Comparison of ENCODE assay signal across 16 cellular contexts in genomic region chr1:92989253-92989652, GRCh38. TPM values are rescaled to one million over a fixed set of nuclear protein-coding genes. Genes with fewer than 3 reads are reported as not detected.
A peak's percentile ranks its signal among the peaks of the same experiment; 100 is the strongest.
DNase-seq lines count a peak whose midpoint lies in the region; ATAC-seq and TF ChIP-seq lines count a peak whose summit lies in the region.
"Had no signal": no experiment of that assay in that cellular context is flagged by ENCODE, and none has a peak within 500 bp of the region (broad histone marks: within the 10 kb centered on the region; RNA-seq: fewer than 3 reads in every experiment).

No MANE protein-coding gene starts in this region.

- no peak for DNase-seq in activated naive CD4-positive, alpha-beta T cell treated with Interleukin-2 at 50 U/mL for 16 hours
- DNase-seq in HT1080 (ENCODE audit: low read depth) (peak; percentile 52), C1 segment of cervical spinal cord (lab: John Stamatoyannopoulos, UW) (no peak), heart right ventricle (no peak)
- DNase-seq in activated naive CD8-positive, alpha-beta T cell treated with anti-CD3 and anti-CD28 coated beads for 36 hours = no peak
- peak in 1 of 2 donors; percentile 41 for DNase-seq in stimulated activated effector memory CD8-positive, alpha-beta T cell treated with anti-CD3 and anti-CD28 coated beads, Interleukin-12 subunit alpha, Interleukin-12 subunit beta, amount 100 ng/mL, for 72 hours (ENCODE audit: low spot score in 2 of 2)
- DNase-seq: erythroblast, KBM-7, NCI-H526 treated with DMSO at 0.1 percent for 48 hours, nephron progenitor cell, posterior cingulate gyrus had no signal

- peak overlapping the region; percentile 17 for H3K27ac Mint-ChIP-seq in activated naive CD4-positive, alpha-beta T cell treated with anti-CD3 and anti-CD28 coated beads, Interleukin-2, amount 50 U/mL, for 24 hours
- peak overlapping the region; percentile 83 for H3K27ac Mint-ChIP-seq in activated naive CD8-positive, alpha-beta T cell treated with anti-CD3 and anti-CD28 coated beads for 36 hours
- H3K27ac Mint-ChIP-seq in stimulated activated effector memory CD8-positive, alpha-beta T cell treated with anti-CD3 and anti-CD28 coated beads, Interleukin-12 subunit alpha, Interleukin-12 subunit beta, amount 100 ng/mL, for 72 hours = peak overlapping the region; percentile 88
- H3K27ac Mint-ChIP-seq: mesothelial cell of epicardium, nephron progenitor cell, type B pancreatic cell had no signal

- H3K27me3 ChIP-seq in heart right ventricle = no peaks in the 10 kb centered on the region

- H3K36me3 ChIP-seq in heart right ventricle = no peaks in the 10 kb centered on the region

- H3K27ac ChIP-seq in heart right ventricle = no peak overlapping the region

- intact Hi-C loops in heart right ventricle (cut with DNase I) = no loop called here

- H3K4me1 ChIP-seq in heart right ventricle = peaks cover 0 to 13% (median 0%) of the 10 kb centered on the region in 9 donors

- no peaks in the 10 kb centered on the region for H3K9me3 Mint-ChIP-seq in activated naive CD4-positive, alpha-beta T cell treated with anti-CD3 and anti-CD28 coated beads, Interleukin-2, amount 50 U/mL, for 24 hours
- H3K9me3 Mint-ChIP-seq in activated naive CD8-positive, alpha-beta T cell treated with anti-CD3 and anti-CD28 coated beads for 36 hours = peaks cover 1% of the 10 kb centered on the region
- H3K9me3 Mint-ChIP-seq in stimulated activated effector memory CD8-positive, alpha-beta T cell treated with anti-CD3 and anti-CD28 coated beads, Interleukin-12 subunit alpha, Interleukin-12 subunit beta, amount 100 ng/mL, for 72 hours = no peaks in the 10 kb centered on the region
- H3K9me3 Mint-ChIP-seq: mesothelial cell of epicardium, nephron progenitor cell, type B pancreatic cell had no signal

- no peaks in the 10 kb centered on the region for H3K27me3 Mint-ChIP-seq in activated naive CD4-positive, alpha-beta T cell treated with anti-CD3 and anti-CD28 coated beads, Interleukin-2, amount 50 U/mL, for 24 hours
- H3K27me3 Mint-ChIP-seq in activated naive CD8-positive, alpha-beta T cell treated with anti-CD3 and anti-CD28 coated beads for 36 hours = no peaks in the 10 kb centered on the region
- H3K27me3 Mint-ChIP-seq: type B pancreatic cell had no signal

- H3K4me3 ChIP-seq in heart right ventricle = no peak overlapping the region

- WGBS in heart right ventricle, 2 donors = 40 to 66% methylated on average over 2 of the region's 2 CpGs

- no peak overlapping the region for H3K4me3 Mint-ChIP-seq in activated naive CD4-positive, alpha-beta T cell treated with anti-CD3 and anti-CD28 coated beads, Interleukin-2, amount 50 U/mL, for 24 hours
- no peak overlapping the region for H3K4me3 Mint-ChIP-seq in activated naive CD8-positive, alpha-beta T cell treated with anti-CD3 and anti-CD28 coated beads for 36 hours
- no peak overlapping the region for H3K4me3 Mint-ChIP-seq in stimulated activated effector memory CD8-positive, alpha-beta T cell treated with anti-CD3 and anti-CD28 coated beads, Interleukin-12 subunit alpha, Interleukin-12 subunit beta, amount 100 ng/mL, for 72 hours
- H3K4me3 Mint-ChIP-seq: mesothelial cell of epicardium, nephron progenitor cell, type B pancreatic cell had no signal

- peak; percentile 73 for ATAC-seq in stimulated activated effector memory CD8-positive, alpha-beta T cell treated with anti-CD3 and anti-CD28 coated beads, Interleukin-12 subunit alpha, Interleukin-12 subunit beta, amount 100 ng/mL, for 72 hours
- ATAC-seq in heart right ventricle = no peak
- ATAC-seq in HG03045 (IDR thresholded peaks at IDR 0.05; ENCODE audit: unreplicated experiment) = no peak
- ATAC-seq: SK-N-SH treated with all-trans-retinoic acid at 6 μM for 48 hours had no signal

- H3K9me3 ChIP-seq in heart right ventricle = no peaks in the 10 kb centered on the region

- no peak for TF ChIP-seq CTCF in heart right ventricle (IDR thresholded peaks at IDR 0.05)

- H3K36me3 Mint-ChIP-seq in activated naive CD4-positive, alpha-beta T cell treated with anti-CD3 and anti-CD28 coated beads, Interleukin-2, amount 50 U/mL, for 24 hours = no peaks in the 10 kb centered on the region
- peaks cover 25% of the 10 kb centered on the region for H3K36me3 Mint-ChIP-seq in activated naive CD8-positive, alpha-beta T cell treated with anti-CD3 and anti-CD28 coated beads for 36 hours
- H3K36me3 Mint-ChIP-seq in stimulated activated effector memory CD8-positive, alpha-beta T cell treated with anti-CD3 and anti-CD28 coated beads, Interleukin-12 subunit alpha, Interleukin-12 subunit beta, amount 100 ng/mL, for 72 hours = no peaks in the 10 kb centered on the region
- H3K36me3 Mint-ChIP-seq: mesothelial cell of epicardium, type B pancreatic cell had no signal

- peaks cover 62% of the 10 kb centered on the region for H3K4me1 Mint-ChIP-seq in activated naive CD4-positive, alpha-beta T cell treated with anti-CD3 and anti-CD28 coated beads, Interleukin-2, amount 50 U/mL, for 24 hours
- peaks cover 59% of the 10 kb centered on the region for H3K4me1 Mint-ChIP-seq in activated naive CD8-positive, alpha-beta T cell treated with anti-CD3 and anti-CD28 coated beads for 36 hours
- peaks cover 32% of the 10 kb centered on the region for H3K4me1 Mint-ChIP-seq in stimulated activated effector memory CD8-positive, alpha-beta T cell treated with anti-CD3 and anti-CD28 coated beads, Interleukin-12 subunit alpha, Interleukin-12 subunit beta, amount 100 ng/mL, for 72 hours
- H3K4me1 Mint-ChIP-seq: mesothelial cell of epicardium had no signal

RNA-seq across cellular contexts. Expression of gene DIPK1A, which starts 28.0 kb away (rescaled TPM):
- 2.3 and 2.9 TPM in 2 replicates for total RNA-seq in HT1080 (2014; rRNA removed; shearing (Covaris generic))
- 4.2 and 5.3 TPM in 2 replicates for polyA plus RNA-seq in HT1080 (2015; cell fraction: cytosol; rRNA removed)
- 3.4 and 3.5 TPM in 2 replicates for polyA plus RNA-seq in HT1080 (2015; cell fraction: nucleus; rRNA removed)
- 1 to 10 TPM; 8.4 to 9.4 TPM for total RNA-seq in activated naive CD8-positive, alpha-beta T cell treated with anti-CD3 and anti-CD28 coated beads for 36 hours
- total RNA-seq in heart right ventricle = 1 to 10 TPM; 4.5 to 8.5 (median 6.4) TPM
- 1 to 10 TPM; 3.4 to 4.5 TPM for polyA plus RNA-seq in heart right ventricle

Comparison
In these comparisons a context has a peak if more than half of its experiments do, and no peak if none do; other contexts are left out.
1. H3K27ac Mint-ChIP-seq: peak in every context shown above with its lines; median percentile 88 in stimulated activated effector memory CD8-positive, alpha-beta T cell treated with anti-CD3 and anti-CD28 coated beads, Interleukin-12 subunit alpha, Interleukin-12 subunit beta, amount 100 ng/mL, for 72 hours; 83 in activated naive CD8-positive, alpha-beta T cell treated with anti-CD3 and anti-CD28 coated beads for 36 hours; 17 in activated naive CD4-positive, alpha-beta T cell treated with anti-CD3 and anti-CD28 coated beads, Interleukin-2, amount 50 U/mL, for 24 hours.